In genomic region chr7:139915301-139915863, GRCh38 we compare ENCODE assay signal across 1 cellular context.
TF ChIP-seq lines count a peak whose summit lies in the region.

No MANE protein-coding gene starts in this region.

TF ChIP-seq in K562, 482 proteins besides CTCF, POLR2A, EP300 and RAD21 (continued from another document):
- TF ChIP-seq FOXP1 (CRISPR knock-in tag; IDR thresholded peaks at IDR 0.05) = peak; percentile 33; the same call in 1 of the 2 replicates
- 0 out of 2 replicates have a peak, but pooled peaks have one; percentile 5 for TF ChIP-seq ZNF41 (CRISPR knock-in tag; conservative IDR thresholded peaks at IDR 0.05)
- TF ChIP-seq PTRF (tag; IDR thresholded peaks at IDR 0.05) = no peak
- 0 out of 2 replicates have a peak, but pooled peaks have one; percentile 3 for TF ChIP-seq FOXA1 (IDR thresholded peaks at IDR 0.05; ENCODE audit: borderline replicate concordance)
- peak; percentile 9; the same call in 1 of the 2 replicates for TF ChIP-seq PYGO2 (tag; IDR thresholded peaks at IDR 0.05)
- no peak for TF ChIP-seq OTX1 (CRISPR knock-in tag; IDR thresholded peaks at IDR 0.05)
- 0 out of 2 replicates have a peak, but pooled peaks have one; percentile 53 for TF ChIP-seq ID3 (CRISPR knock-in tag; IDR thresholded peaks at IDR 0.05)
- TF ChIP-seq ID3 (tag; IDR thresholded peaks at IDR 0.05) = no peak; the same call in 1 of the 2 replicates
- no peak for TF ChIP-seq GATAD2B (IDR thresholded peaks at IDR 0.05; ENCODE audit: borderline replicate concordance)
- TF ChIP-seq ZSCAN32 (CRISPR knock-in tag; IDR thresholded peaks at IDR 0.05) = 0 out of 2 replicates have a peak, but pooled peaks have one; percentile 52
- no peak for TF ChIP-seq GABPA (tag; conservative IDR thresholded peaks at IDR 0.05; ENCODE audit: low read depth)
- TF ChIP-seq IRF9 (tag; IDR thresholded peaks at IDR 0.05) = peak; percentile 46
- no peak for TF ChIP-seq SMAD4 (CRISPR knock-in tag; conservative IDR thresholded peaks at IDR 0.05)
- TF ChIP-seq TEAD1 (CRISPR knock-in tag; IDR thresholded peaks at IDR 0.05) = peak in 1 of 2 experiments; percentile 1; a peak in 1 of 4 replicates
